Comparison of ENCODE assay signal across 13 cellular contexts in the genomic region with DNA sequence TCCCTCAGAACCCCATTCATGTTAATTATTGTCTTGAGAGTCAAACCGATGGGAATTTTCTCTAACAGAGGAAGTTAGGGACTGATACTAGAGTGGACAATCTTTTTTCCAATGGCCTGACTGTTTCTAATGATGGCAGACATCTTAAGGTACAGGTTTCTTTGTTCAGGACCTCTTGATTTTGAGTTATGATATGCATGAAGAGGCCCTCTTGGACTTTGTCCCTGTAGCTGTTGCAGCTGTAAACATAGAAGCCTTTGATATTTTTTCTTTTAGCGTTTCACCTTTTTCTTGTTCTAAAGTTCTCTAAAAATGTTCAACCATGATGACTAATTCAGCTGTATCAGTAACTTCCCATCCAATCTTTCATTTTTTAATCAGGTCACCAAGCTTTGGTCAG. TPM values are rescaled to one million over a fixed set of nuclear protein-coding genes. Genes with fewer than 3 reads are reported as not detected.
DNase-seq lines count a peak whose midpoint lies in the region; ATAC-seq and TF ChIP-seq lines count a peak whose summit lies in the region.
"Had no signal": no experiment of that assay in that cellular context is flagged by ENCODE, and none has a peak within 500 bp of the region (broad histone marks: within the 10 kb centered on the region; RNA-seq: fewer than 3 reads in every experiment).

No MANE protein-coding gene starts in this region.

- H4K20me1 ChIP-seq in hepatocyte (ENCODE audit: insufficient read depth, poor library complexity, severe bottlenecking): no peaks in the 10 kb centered on the region

- peak overlapping the region; percentile 2 for H3K27ac ChIP-seq in hepatocyte
- no peak overlapping the region for H3K27ac ChIP-seq in esophagus squamous epithelium
- H3K27ac ChIP-seq: GM23248 had no signal

- peak; percentile 80 for DNase-seq in DMS53 (lab: John Stamatoyannopoulos, UW)
- peak; percentile 21 for DNase-seq in HT-29 (ENCODE audit: low spot score)
- no peak for DNase-seq in hepatocyte (ENCODE audit: low spot score)
- no peak for DNase-seq in SW 1271 (lab: John Stamatoyannopoulos, UW)
- DNase-seq in esophagus squamous epithelium (lab: John Stamatoyannopoulos, UW): no peak
- DNase-seq: C1 segment of cervical spinal cord; CD4-positive, alpha-beta memory T cell; DMS 273 treated with DMSO at 0.1 percent for 48 hours; DND-41; GM23248; H7; HCEC 1CT had no signal

- ATAC-seq in GM21723 (IDR thresholded peaks at IDR 0.05; ENCODE audit: unreplicated experiment): no peak

- H3K27me3 ChIP-seq in hepatocyte: no peaks in the 10 kb centered on the region
- H3K27me3 ChIP-seq in esophagus squamous epithelium: no peaks in the 10 kb centered on the region

- no peaks in the 10 kb centered on the region for H3K9me2 ChIP-seq in hepatocyte (replicated peaks; ENCODE audit: insufficient read depth)

- H2AFZ ChIP-seq in hepatocyte: no peak overlapping the region
- H2AFZ ChIP-seq: GM23248 had no signal

- 76% methylated on average over 2 of the region's 2 CpGs for WGBS in hepatocyte (ENCODE audit: low lambda C conversion rate, missing lambda C conversion rate)
- WGBS in esophagus squamous epithelium, 2 donors: 77 to 86% methylated on average over 2 of the region's 2 CpGs

- H3K9me3 ChIP-seq in hepatocyte (ENCODE audit: low read depth) (no peaks in the 10 kb centered on the region), esophagus squamous epithelium (no peaks in the 10 kb centered on the region)

- peaks cover 3% of the 10 kb centered on the region for H3K4me1 ChIP-seq in hepatocyte (ENCODE audit: insufficient read depth)
- no peaks in the 10 kb centered on the region for H3K4me1 ChIP-seq in esophagus squamous epithelium

- intact Hi-C loops in esophagus squamous epithelium (cut with DNase I): no loop called here

- no peak for TF ChIP-seq POLR2A in esophagus squamous epithelium (IDR thresholded peaks at IDR 0.05)

- H3K79me2 ChIP-seq in hepatocyte: no peaks in the 10 kb centered on the region

- H3K4me3 ChIP-seq in hepatocyte: no peak overlapping the region
- H3K4me3 ChIP-seq in esophagus squamous epithelium: no peak overlapping the region
- H3K4me3 ChIP-seq: GM23248 had no signal

- peak overlapping the region; percentile 36 for H3K4me2 ChIP-seq in hepatocyte

- H3K36me3 ChIP-seq in hepatocyte (replicated peaks; ENCODE audit: insufficient read depth, low read depth) (no peaks in the 10 kb centered on the region), esophagus squamous epithelium (no peaks in the 10 kb centered on the region)

- no peak for TF ChIP-seq CTCF in hepatocyte (IDR thresholded peaks at IDR 0.05; ENCODE audit: poor library complexity)
- TF ChIP-seq CTCF in esophagus squamous epithelium (IDR thresholded peaks at IDR 0.05): no peak

RNA-seq across cellular contexts. Expression of a gene that starts 53.0 kb away (rescaled TPM):
- 4.1 and 7.6 TPM in 2 replicates for total RNA-seq in HT-29 (2014; rRNA removed; shearing (Covaris generic))
- total RNA-seq in hepatocyte (5.7 and 7.2 TPM in 2 replicates), esophagus squamous epithelium (under 1 TPM in 1 of 4 donors, not detected in 3; 0.21 TPM)
- 4.4 and 6.6 TPM in 2 replicates for polyA plus RNA-seq in hepatocyte
- total RNA-seq: CD4-positive, alpha-beta memory T cell; GM23248 had no signal
- polyA plus RNA-seq: CD4-positive, alpha-beta memory T cell; GM23248 had no signal

Comparison
In these comparisons a context has a peak if more than half of its experiments do, and no peak if none do; other contexts are left out.
1. DNase-seq: peak in DMS53 (single experiment) and HT-29 (single experiment); none in hepatocyte (single experiment), SW 1271 (0 of 2) and esophagus squamous epithelium (single experiment).